Comparison of ENCODE assay signal across 19 cellular contexts in genomic region chr3:48859188-48859587, GRCh38.
"Had no signal": no experiment of that assay in that cellular context is flagged by ENCODE, and none has a peak within 500 bp of the region (broad histone marks: within the 10 kb centered on the region; RNA-seq: fewer than 3 reads in every experiment).

No MANE protein-coding gene starts in this region.

- H3K9me3 Mint-ChIP-seq: activated naive CD8-positive, alpha-beta T cell treated with anti-CD3 and anti-CD28 coated beads, Interleukin-2, amount 10 ng/mL, durations not matched to agents 7 days and 5 days; natural killer cell; stimulated activated naive B cell treated with anti-CD40 and anti-IgM and Interleukin-4, amounts not matched to agents 10 μg/mL and 1 μg/mL and 100 μg/mL, for 72 hours; T-helper 2 cell treated with Interferon-gamma antibody and Interleukin-4, amounts not matched to agents 5 μg/mL and 100 μg/mL, for 36 hours had no signal

- H3K4me1 Mint-ChIP-seq: activated naive CD8-positive, alpha-beta T cell treated with anti-CD3 and anti-CD28 coated beads, Interleukin-2, amount 10 ng/mL, durations not matched to agents 7 days and 5 days had no signal

- H3K36me3 Mint-ChIP-seq: natural killer cell had no signal

- ATAC-seq: gastroesophageal sphincter; left lobe of liver; mucosa of descending colon; natural killer cell; stimulated activated naive B cell treated with anti-CD40 and anti-IgM and Interleukin-4, amounts not matched to agents 10 μg/mL and 1 μg/mL and 100 μg/mL, for 72 hours had no signal

- H3K4me1 ChIP-seq: gastroesophageal sphincter, parathyroid adenoma, thyroid gland, vagina had no signal

- H3K9me3 ChIP-seq: gastroesophageal sphincter, mucosa of descending colon, neutrophil, thyroid gland, vagina had no signal

- H3K27ac ChIP-seq: gastroesophageal sphincter, neutrophil, parathyroid adenoma, thyroid gland, vagina had no signal

- DNase-seq: activated CD4-positive, alpha-beta T cell treated with anti-CD3 and anti-CD28 coated beads, Interleukin-2, amount 50 U/mL, for 1 hour; activated CD4-positive, CD25-positive, alpha-beta regulatory T cell; activated CD8-positive, alpha-beta memory T cell treated with anti-CD3 and anti-CD28 coated beads for 24 hours; activated naive CD8-positive, alpha-beta T cell treated with anti-CD3 and anti-CD28 coated beads, Interleukin-2, amount 10 ng/mL, durations not matched to agents 7 days and 5 days; erythroblast; mammary epithelial cell; mucosa of descending colon; natural killer cell; retina; stimulated activated CD4-positive, alpha-beta T cell treated with anti-CD3 and anti-CD28 coated beads, Interleukin-2, amount 100 ng/mL, for 48 hours; stimulated activated naive B cell treated with anti-CD40 and anti-IgM and Interleukin-4, amounts not matched to agents 10 μg/mL and 1 μg/mL and 100 μg/mL, for 72 hours; thyroid gland had no signal

- H2AFZ ChIP-seq: parathyroid adenoma had no signal

- FAIRE-seq: keratinocyte had no signal

- H3K4me3 ChIP-seq: gastroesophageal sphincter, mucosa of descending colon, thyroid gland, vagina had no signal

- H3K27ac Mint-ChIP-seq: activated naive CD8-positive, alpha-beta T cell treated with anti-CD3 and anti-CD28 coated beads, Interleukin-2, amount 10 ng/mL, durations not matched to agents 7 days and 5 days; stimulated activated naive B cell treated with anti-CD40 and anti-IgM and Interleukin-4, amounts not matched to agents 10 μg/mL and 1 μg/mL and 100 μg/mL, for 72 hours; T-helper 2 cell treated with Interferon-gamma antibody and Interleukin-4, amounts not matched to agents 5 μg/mL and 100 μg/mL, for 36 hours had no signal

- H3K27me3 Mint-ChIP-seq: activated naive CD8-positive, alpha-beta T cell treated with anti-CD3 and anti-CD28 coated beads, Interleukin-2, amount 10 ng/mL, durations not matched to agents 7 days and 5 days; stimulated activated naive B cell treated with anti-CD40 and anti-IgM and Interleukin-4, amounts not matched to agents 10 μg/mL and 1 μg/mL and 100 μg/mL, for 72 hours had no signal

- H3K27me3 ChIP-seq: gastroesophageal sphincter, neutrophil, thyroid gland, vagina had no signal

- H3K4me3 Mint-ChIP-seq: activated naive CD8-positive, alpha-beta T cell treated with anti-CD3 and anti-CD28 coated beads, Interleukin-2, amount 10 ng/mL, durations not matched to agents 7 days and 5 days; natural killer cell; stimulated activated naive B cell treated with anti-CD40 and anti-IgM and Interleukin-4, amounts not matched to agents 10 μg/mL and 1 μg/mL and 100 μg/mL, for 72 hours; T-helper 2 cell treated with Interferon-gamma antibody and Interleukin-4, amounts not matched to agents 5 μg/mL and 100 μg/mL, for 36 hours had no signal

- H3K9ac ChIP-seq: parathyroid adenoma had no signal
